ENCODE assay signal across 8 cellular contexts in genomic region chr15:68056097-68056865, GRCh38. TPM values are rescaled to one million over a fixed set of nuclear protein-coding genes. Genes with fewer than 3 reads are reported as not detected.
DNase-seq lines count a peak whose midpoint lies in the region; ATAC-seq and TF ChIP-seq lines count a peak whose summit lies in the region.

No MANE protein-coding gene starts in this region.

- H3K27me3 ChIP-seq in GM23248 (replicated peaks; ENCODE audit: insufficient read depth) (no peaks in the 10 kb centered on the region), RWPE2 (ENCODE audit: insufficient read depth, poor library complexity, severe bottlenecking) (no peaks in the 10 kb centered on the region), fibroblast of lung (ENCODE audit: control insufficient read depth, insufficient read depth, low read length) (no peaks in the 10 kb centered on the region)

- TF ChIP-seq CTCF in RWPE2 (IDR thresholded peaks at IDR 0.05; ENCODE audit: poor library complexity, severe bottlenecking) (no peak), fibroblast of lung (conservative IDR thresholded peaks at IDR 0.05 in 1 of 2, IDR thresholded peaks at IDR 0.05 in 1 of 2; ENCODE audit: low read depth in 1 of 2, low read length in 2 of 2) (no peak)

- H3K4me2 ChIP-seq in GM23248 (ENCODE audit: unreplicated experiment) (peak overlapping the region; percentile 97), fibroblast of lung (ENCODE audit: extremely low read depth, insufficient read depth, low read length) (peak overlapping the region; percentile 85)

- DNase-seq in GM23248 (peak; percentile 9), RWPE2 (ENCODE audit: low spot score) (no peak), fibroblast of lung (ENCODE audit: low read depth in 2 of 2) (peak in 1 of 2 donors; percentile 52), skeletal muscle cell (ENCODE audit: low read depth) (no peak), HPDE6-E6E7 (ENCODE audit: extremely low spot score) (no peak), cortex of kidney (lab: John Stamatoyannopoulos, UW) (no peak), germinal center (ENCODE audit: low spot score) (no peak)
- DNase-seq in stimulated activated CD4-positive, alpha-beta T cell treated with anti-CD3 and anti-CD28 coated beads, Interleukin-4, amount 100 ng/mL, for 1 hour, result no peak

- in situ Hi-C loops in GM23248 (cut with MboI), result no loop called here

- WGBS in GM23248 (ENCODE audit: low coverage in 1 of 2, low lambda C conversion rate in 2 of 2, missing lambda C conversion rate in 2 of 2), 2 experiments, result 55 to 61% methylated on average over 5 of the region's 5 CpGs

- H3K9me2 ChIP-seq in GM23248 (ENCODE audit: insufficient read depth), result no peaks in the 10 kb centered on the region

- peaks cover 36% of the 10 kb centered on the region for H4K20me1 ChIP-seq in GM23248 (ENCODE audit: insufficient read depth)
- H4K20me1 ChIP-seq in fibroblast of lung (ENCODE audit: control insufficient read depth, extremely low read depth, insufficient read depth, low read length), result peaks cover 5% of the 10 kb centered on the region

- H3K4me1 ChIP-seq in GM23248 (ENCODE audit: insufficient read depth) (peaks cover 19% of the 10 kb centered on the region), RWPE2 (ENCODE audit: insufficient read depth, poor library complexity, severe bottlenecking) (peaks cover 22% of the 10 kb centered on the region), fibroblast of lung (ENCODE audit: control insufficient read depth, extremely low read depth, insufficient read depth, low read length) (peaks cover 2% of the 10 kb centered on the region)

- H3K4me3 ChIP-seq in GM23248 (peak overlapping the region; percentile 91), RWPE2 (ENCODE audit: severe bottlenecking) (peak overlapping the region; percentile 94), fibroblast of lung (replicated peaks in 1 of 4; ENCODE audit: control extremely low read depth in 1 of 4, insufficient read depth in 1 of 4, low read depth in 3 of 4, low read length in 4 of 4) (peak overlapping the region; percentile 16 to 95 (median 83)), skeletal muscle cell (ENCODE audit: low read depth, low read length) (peak overlapping the region; percentile 77)

- H3K9me3 ChIP-seq in GM23248 (ENCODE audit: low read depth), result no peaks in the 10 kb centered on the region
- H3K9me3 ChIP-seq in RWPE2 (ENCODE audit: severe bottlenecking), result no peaks in the 10 kb centered on the region
- no peaks in the 10 kb centered on the region for H3K9me3 ChIP-seq in fibroblast of lung (ENCODE audit: control insufficient read depth, insufficient read depth, low read depth, low read length)

- H2AFZ ChIP-seq in GM23248 (no peak overlapping the region), fibroblast of lung (ENCODE audit: low read length) (no peak overlapping the region)

- ATAC-seq in RWPE2 (ENCODE audit: low read depth), result no peak

- 0 out of 2 replicates have a peak, but pooled peaks cover 4% of the 10 kb centered on the region for H3F3A ChIP-seq in GM23248 (ENCODE audit: insufficient read depth)

- H3K36me3 ChIP-seq in GM23248 (ENCODE audit: low read depth) (no peaks in the 10 kb centered on the region), RWPE2 (ENCODE audit: low read depth) (no peaks in the 10 kb centered on the region), fibroblast of lung (ENCODE audit: control insufficient read depth, insufficient read depth, low read length) (no peaks in the 10 kb centered on the region)

- H3K79me2 ChIP-seq in GM23248 (ENCODE audit: insufficient read depth) (peaks cover 71% of the 10 kb centered on the region), fibroblast of lung (ENCODE audit: control insufficient read depth, insufficient read depth, low read length) (peaks cover 68% of the 10 kb centered on the region)

- H3K27ac ChIP-seq in GM23248, result no peak overlapping the region
- H3K27ac ChIP-seq in RWPE2 (ENCODE audit: poor library complexity, severe bottlenecking), result peak overlapping the region; percentile 60
- no peak overlapping the region for H3K27ac ChIP-seq in fibroblast of lung (ENCODE audit: insufficient read depth, low read length)

- H3K9ac ChIP-seq in GM23248 (peak overlapping the region; percentile 92), fibroblast of lung (ENCODE audit: insufficient read depth, low read length) (no peak overlapping the region)

RNA-seq across cellular contexts. Expression of gene PIAS1, which starts 2.2 kb away (rescaled TPM):
- total RNA-seq in GM23248 (2014; rRNA removed; shearing (Covaris generic)), result 10.9 and 14.8 TPM in 2 replicates
- polyA plus RNA-seq in GM23248 (2016; fragmentation: Nextera tagmentation; extraction: Ambion mirVana) (32.3 and 34.4 TPM in 2 replicates), fibroblast of lung (35.1 and 38.2 TPM in 2 replicates)
- 10.5 and 17.0 TPM in 2 replicates for total RNA-seq in fibroblast of lung
- 14.5 and 21.0 TPM in 2 replicates for polyA plus RNA-seq in fibroblast of lung (2012)
- 27.8 and 35.3 TPM in 2 replicates for polyA minus RNA-seq in fibroblast of lung (ENCODE audit: low replicate concordance)
